10 cellular contexts compared by ENCODE assay signal in genomic region chrX:139766545-139766983, GRCh38. TPM values are rescaled to one million over a fixed set of nuclear protein-coding genes. Genes with fewer than 3 reads are reported as not detected.
DNase-seq lines count a peak whose midpoint lies in the region; ATAC-seq and TF ChIP-seq lines count a peak whose summit lies in the region.
"Had no signal": no experiment of that assay in that cellular context is flagged by ENCODE, and none has a peak within 500 bp of the region (broad histone marks: within the 10 kb centered on the region; RNA-seq: fewer than 3 reads in every experiment).

No MANE protein-coding gene starts in this region.

- H3K9me3 Mint-ChIP-seq in activated naive CD8-positive, alpha-beta T cell treated with anti-CD3 and anti-CD28 coated beads, Interleukin-2, amount 10 ng/mL, durations not matched to agents 7 days and 5 days, result peaks cover 3% of the 10 kb centered on the region
- H3K9me3 Mint-ChIP-seq: WTC11 had no signal

- H3K4me1 ChIP-seq in spleen, result peaks cover 0 to 7% (median 0%) of the 10 kb centered on the region in 6 donors
- no peaks in the 10 kb centered on the region for H3K4me1 ChIP-seq in aorta (ENCODE audit: control insufficient read depth in 1 of 2, insufficient read depth in 2 of 2, low read length in 2 of 2)

- peaks cover 19% of the 10 kb centered on the region for H3K36me3 Mint-ChIP-seq in activated naive CD8-positive, alpha-beta T cell treated with anti-CD3 and anti-CD28 coated beads, Interleukin-2, amount 10 ng/mL, durations not matched to agents 7 days and 5 days

- DNase-seq in activated naive CD8-positive, alpha-beta T cell treated with anti-CD3 and anti-CD28 coated beads, Interleukin-2, amount 10 ng/mL, durations not matched to agents 7 days and 5 days, result peak; percentile 40
- DNase-seq in spleen (no peak), aorta (no peak), caudate nucleus (lab: John Stamatoyannopoulos, UW) (no peak), HuH-7 (ENCODE audit: low spot score) (no peak)
- DNase-seq: NCI-H446 treated with DMSO at 0.1 percent for 48 hours had no signal

- intact Hi-C loops in spleen (cut with DNase I; ENCODE audit: low total_unique reads), result no loop called here
- intact Hi-C loops in aorta (cut with DNase I), result no loop called here

- H3K36me3 ChIP-seq in spleen (peaks cover 0 to 66% (median 2%) of the 10 kb centered on the region in 6 donors), aorta (ENCODE audit: control insufficient read depth in 1 of 2, insufficient read depth in 2 of 2, low read length in 1 of 2) (no peaks in the 10 kb centered on the region)

- WGBS in spleen, 5 donors, result 26 to 80% (median 34%) methylated on average over 5 of the region's 5 CpGs
- 95 to 96% methylated on average over 5 of the region's 5 CpGs for WGBS in aorta, 2 donors

- ATAC-seq in GM18505 (IDR thresholded peaks at IDR 0.05; ENCODE audit: unreplicated experiment), result peak; percentile 69
- ATAC-seq in GM21528 (IDR thresholded peaks at IDR 0.05; ENCODE audit: low FRiP score, unreplicated experiment), result peak; percentile 85
- ATAC-seq in HG03571 (IDR thresholded peaks at IDR 0.05; ENCODE audit: unreplicated experiment), result peak; percentile 68
- ATAC-seq in activated naive CD8-positive, alpha-beta T cell treated with anti-CD3 and anti-CD28 coated beads, Interleukin-2, amount 10 ng/mL, durations not matched to agents 7 days and 5 days (ENCODE audit: low read depth), result peak; percentile 96
- ATAC-seq in aorta (ENCODE audit: low FRiP score), result no peak
- ATAC-seq: WTC11 had no signal

- H3K27ac ChIP-seq in spleen, result no peak overlapping the region
- H3K27ac ChIP-seq in aorta (ENCODE audit: low read depth in 1 of 2, low read length in 2 of 2), result no peak overlapping the region
- no peak overlapping the region for H3K27ac ChIP-seq in caudate nucleus (ENCODE audit: low read depth, low read length)

- H3K4me1 Mint-ChIP-seq in activated naive CD8-positive, alpha-beta T cell treated with anti-CD3 and anti-CD28 coated beads, Interleukin-2, amount 10 ng/mL, durations not matched to agents 7 days and 5 days, result no peaks in the 10 kb centered on the region

- H3K27ac Mint-ChIP-seq in activated naive CD8-positive, alpha-beta T cell treated with anti-CD3 and anti-CD28 coated beads, Interleukin-2, amount 10 ng/mL, durations not matched to agents 7 days and 5 days, result no peak overlapping the region
- H3K27ac Mint-ChIP-seq: WTC11 had no signal

- H3K27me3 ChIP-seq in spleen (replicated peaks in 1 of 7) (no peaks in the 10 kb centered on the region), aorta (ENCODE audit: control insufficient read depth in 1 of 2, insufficient read depth in 2 of 2, low read length in 1 of 2) (no peaks in the 10 kb centered on the region)

- TF ChIP-seq POLR2A in GM18505 (IDR thresholded peaks at IDR 0.05; ENCODE audit: borderline replicate concordance, extremely low read depth, insufficient read depth, insufficient read length), result no peak
- TF ChIP-seq POLR2A in spleen (IDR thresholded peaks at IDR 0.05), result no peak

- no peaks in the 10 kb centered on the region for H3K9me3 ChIP-seq in spleen
- H3K9me3 ChIP-seq in aorta (ENCODE audit: control insufficient read depth, low read length), result no peaks in the 10 kb centered on the region

- H3K4me3 ChIP-seq in spleen, result no peak overlapping the region
- H3K4me3 ChIP-seq in aorta (ENCODE audit: low read length in 2 of 2), result no peak overlapping the region

- TF ChIP-seq CTCF in spleen (IDR thresholded peaks at IDR 0.05 in 8 of 11, conservative IDR thresholded peaks at IDR 0.05 in 3 of 11), result no peak

- POLR2A ChIA-PET in activated naive CD8-positive, alpha-beta T cell treated with anti-CD3 and anti-CD28 coated beads, Interleukin-2, amount 10 ng/mL, durations not matched to agents 7 days and 5 days (lab: Charles Lee), result no interaction called here

- H3K4me3 Mint-ChIP-seq in activated naive CD8-positive, alpha-beta T cell treated with anti-CD3 and anti-CD28 coated beads, Interleukin-2, amount 10 ng/mL, durations not matched to agents 7 days and 5 days, result no peak overlapping the region
- H3K4me3 Mint-ChIP-seq: WTC11 had no signal

- no peaks in the 10 kb centered on the region for H3K27me3 Mint-ChIP-seq in activated naive CD8-positive, alpha-beta T cell treated with anti-CD3 and anti-CD28 coated beads, Interleukin-2, amount 10 ng/mL, durations not matched to agents 7 days and 5 days

RNA-seq across cellular contexts. Expression of gene MCF2, which starts 58.6 kb away (rescaled TPM):
- total RNA-seq in activated naive CD8-positive, alpha-beta T cell treated with anti-CD3 and anti-CD28 coated beads, Interleukin-2, amount 10 ng/mL, durations not matched to agents 7 days and 5 days, result under 1 TPM; 0.69 to 0.99 TPM
- total RNA-seq in spleen, result 1 to 10 TPM in 4 of 7 donors, under 1 TPM in 3; 0.51 to 3.7 (median 1.1) TPM
- 1 to 10 TPM in 1 of 3 donors, under 1 TPM in 2; 0.79 to 2.6 (median 1.00) TPM for polyA plus RNA-seq in spleen
- total RNA-seq in aorta, result 1 to 10 TPM in 1 of 2 donors, under 1 TPM in 1; 0.97 to 1.1 TPM
- polyA plus RNA-seq in aorta, result 1 to 10 TPM; 1.6 to 2.3 TPM
